15 cellular contexts compared by ENCODE assay signal in genomic region chr10:110396284-110396651, GRCh38.
DNase-seq lines count a peak whose midpoint lies in the region; ATAC-seq and TF ChIP-seq lines count a peak whose summit lies in the region.
"Had no signal": no experiment of that assay in that cellular context is flagged by ENCODE, and none has a peak within 500 bp of the region (broad histone marks: within the 10 kb centered on the region; RNA-seq: fewer than 3 reads in every experiment).

No MANE protein-coding gene starts in this region.

- CTCF ChIA-PET in CD8-positive, alpha-beta memory T cell (lab: Charles Lee), result interaction anchor here (1.2 to 1.4 kb wide), 2 partner anchors 10 to 41 kb away, joined by 3 to 5 read pairs; no protein-coding TSS in a partner anchor

- peak overlapping the region; percentile 43 for H2AK5ac ChIP-seq in mesenchymal stem cell (ENCODE audit: low read length, severe bottlenecking)

- H3K9me3 Mint-ChIP-seq in stimulated activated naive CD8-positive, alpha-beta T cell treated with anti-CD3 and anti-CD28 coated beads, Interleukin-15, Interleukin-2, amounts not matched to agents 100 ng/mL and 50 ng/mL, for 24 hours, result no peaks in the 10 kb centered on the region
- H3K9me3 Mint-ChIP-seq in activated T-helper 17 cell treated with anti-CD3 and anti-CD28 coated beads, Interleukin-2, amount 50 U/mL, for 72 hours, result peaks cover 2% of the 10 kb centered on the region
- H3K9me3 Mint-ChIP-seq in CD8-positive, alpha-beta memory T cell, result no peaks in the 10 kb centered on the region
- H3K9me3 Mint-ChIP-seq: activated CD4-positive, alpha-beta T cell treated with anti-CD3 and anti-CD28 coated beads, Interleukin-2, amount 10 ng/mL, durations not matched to agents 7 days and 5 days; T-helper 2 cell treated with Interferon-gamma antibody and Interleukin-4, amounts not matched to agents 5 μg/mL and 100 μg/mL, for 36 hours had no signal

- H3K4ac ChIP-seq in mesenchymal stem cell (ENCODE audit: low read depth in 1 of 2, low read length in 2 of 2), result peak overlapping the region in 1 of 2 experiments; percentile 21

- H2BK120ac ChIP-seq in mesenchymal stem cell (ENCODE audit: low read depth, low read length), result peak overlapping the region; percentile 24

- H3K4me3 Mint-ChIP-seq in stimulated activated naive CD8-positive, alpha-beta T cell treated with anti-CD3 and anti-CD28 coated beads, Interleukin-15, Interleukin-2, amounts not matched to agents 100 ng/mL and 50 ng/mL, for 24 hours, result no peak overlapping the region
- peak overlapping the region; percentile 70 for H3K4me3 Mint-ChIP-seq in activated T-helper 17 cell treated with anti-CD3 and anti-CD28 coated beads, Interleukin-2, amount 50 U/mL, for 72 hours
- H3K4me3 Mint-ChIP-seq in CD8-positive, alpha-beta memory T cell, result no peak overlapping the region
- H3K4me3 Mint-ChIP-seq: activated CD4-positive, alpha-beta T cell treated with anti-CD3 and anti-CD28 coated beads, Interleukin-2, amount 10 ng/mL, durations not matched to agents 7 days and 5 days; B cell; naive B cell; T-helper 2 cell treated with Interferon-gamma antibody and Interleukin-4, amounts not matched to agents 5 μg/mL and 100 μg/mL, for 36 hours had no signal

- H2BK12ac ChIP-seq in mesenchymal stem cell (ENCODE audit: low read length in 2 of 2), result peak overlapping the region; percentile 18 to 64

- H3K36me3 ChIP-seq in mesenchymal stem cell (ENCODE audit: control insufficient read depth in 1 of 2, insufficient read depth in 2 of 2, low read depth in 1 of 2, low read length in 2 of 2) (no peaks in the 10 kb centered on the region), BE2C (no peaks in the 10 kb centered on the region)
- no peaks in the 10 kb centered on the region for H3K36me3 ChIP-seq in CD8-positive, alpha-beta memory T cell (ENCODE audit: insufficient read depth, low read length)
- H3K36me3 ChIP-seq: left lung, tibial artery had no signal

- H3K9me3 ChIP-seq in mesenchymal stem cell (ENCODE audit: control insufficient read depth, low read length), result no peaks in the 10 kb centered on the region
- no peaks in the 10 kb centered on the region for H3K9me3 ChIP-seq in CD8-positive, alpha-beta memory T cell (ENCODE audit: low read length)
- no peaks in the 10 kb centered on the region for H3K9me3 ChIP-seq in BE2C
- H3K9me3 ChIP-seq: left lung, tibial artery had no signal

- WGBS in mesenchymal stem cell, result 100% methylated on average over 1 of the region's 1 CpG

- no peak overlapping the region for H4K8ac ChIP-seq in mesenchymal stem cell (ENCODE audit: low read length)

- no peaks in the 10 kb centered on the region for H3K27me3 ChIP-seq in mesenchymal stem cell (ENCODE audit: control insufficient read depth in 1 of 2, insufficient read depth in 1 of 2, low read length in 2 of 2)
- no peaks in the 10 kb centered on the region for H3K27me3 ChIP-seq in CD8-positive, alpha-beta memory T cell (ENCODE audit: insufficient read depth, low read length, poor library complexity, severe bottlenecking)
- H3K27me3 ChIP-seq in BE2C, result no peaks in the 10 kb centered on the region
- H3K27me3 ChIP-seq: left lung had no signal

- no peak overlapping the region for H3K4me2 ChIP-seq in mesenchymal stem cell (ENCODE audit: low read length, poor library complexity, severe bottlenecking)

- no peaks in the 10 kb centered on the region for H3K79me1 ChIP-seq in mesenchymal stem cell (replicated peaks; ENCODE audit: low read length, poor library complexity, severe bottlenecking)

- H2AFZ ChIP-seq in mesenchymal stem cell (ENCODE audit: low read depth, low read length), result no peak overlapping the region

- peaks cover 28% of the 10 kb centered on the region for H3K4me1 ChIP-seq in mesenchymal stem cell (ENCODE audit: control insufficient read depth, insufficient read depth, low read depth, low read length)
- H3K4me1 ChIP-seq in CD8-positive, alpha-beta memory T cell (ENCODE audit: insufficient read depth, low read length), result no peaks in the 10 kb centered on the region
- no peaks in the 10 kb centered on the region for H3K4me1 ChIP-seq in BE2C

- no peak for DNase-seq in stimulated activated naive CD8-positive, alpha-beta T cell treated with anti-CD3 and anti-CD28 coated beads, Interleukin-15, Interleukin-2, amounts not matched to agents 100 U/mL and 50 U/mL, for 24 hours
- no peak for DNase-seq in mesenchymal stem cell
- DNase-seq in CD8-positive, alpha-beta memory T cell, result no peak
- no peak for DNase-seq in SHP77 (lab: John Stamatoyannopoulos, UW)
- DNase-seq in BE2C, result no peak
- DNase-seq in nucleus accumbens (lab: John Stamatoyannopoulos, UW), result no peak
- DNase-seq: activated CD4-positive, alpha-beta T cell treated with anti-CD3 and anti-CD28 coated beads, Interleukin-2, amount 10 ng/mL, durations not matched to agents 7 days and 5 days; activated effector memory CD4-positive, alpha-beta T cell treated with Interleukin-2 at 50 U/mL for 16 hours; naive B cell; tibial artery had no signal

- no peaks in the 10 kb centered on the region for H3K27me3 Mint-ChIP-seq in stimulated activated naive CD8-positive, alpha-beta T cell treated with anti-CD3 and anti-CD28 coated beads, Interleukin-15, Interleukin-2, amounts not matched to agents 100 ng/mL and 50 ng/mL, for 24 hours
- no peaks in the 10 kb centered on the region for H3K27me3 Mint-ChIP-seq in activated T-helper 17 cell treated with anti-CD3 and anti-CD28 coated beads, Interleukin-2, amount 50 U/mL, for 72 hours
- H3K27me3 Mint-ChIP-seq in CD8-positive, alpha-beta memory T cell, result peaks cover 0 to 6% of the 10 kb centered on the region in 2 donors
- H3K27me3 Mint-ChIP-seq: activated CD4-positive, alpha-beta T cell treated with anti-CD3 and anti-CD28 coated beads, Interleukin-2, amount 10 ng/mL, durations not matched to agents 7 days and 5 days had no signal

- H3K4me3 ChIP-seq in mesenchymal stem cell (ENCODE audit: insufficient read depth in 1 of 2, low read depth in 1 of 2, low read length in 2 of 2) (no peak overlapping the region), BE2C (ENCODE audit: low read depth, low read length) (no peak overlapping the region)
- H3K4me3 ChIP-seq in CD8-positive, alpha-beta memory T cell (ENCODE audit: low read length), result no peak overlapping the region
- H3K4me3 ChIP-seq: left lung, tibial artery had no signal

- no peak overlapping the region for H3K23ac ChIP-seq in mesenchymal stem cell (ENCODE audit: low read length in 2 of 2)

- peak overlapping the region; percentile 68 for H3K27ac Mint-ChIP-seq in stimulated activated naive CD8-positive, alpha-beta T cell treated with anti-CD3 and anti-CD28 coated beads, Interleukin-15, Interleukin-2, amounts not matched to agents 100 ng/mL and 50 ng/mL, for 24 hours
- H3K27ac Mint-ChIP-seq in activated T-helper 17 cell treated with anti-CD3 and anti-CD28 coated beads, Interleukin-2, amount 50 U/mL, for 72 hours, result peak overlapping the region; percentile 92
- H3K27ac Mint-ChIP-seq in CD8-positive, alpha-beta memory T cell, result peak overlapping the region in 2 of 8 donors; percentile 11 to 52
- H3K27ac Mint-ChIP-seq: activated CD4-positive, alpha-beta T cell treated with anti-CD3 and anti-CD28 coated beads, Interleukin-2, amount 10 ng/mL, durations not matched to agents 7 days and 5 days; T-helper 2 cell treated with Interferon-gamma antibody and Interleukin-4, amounts not matched to agents 5 μg/mL and 100 μg/mL, for 36 hours had no signal

- POLR2A ChIA-PET in CD8-positive, alpha-beta memory T cell (lab: Charles Lee), result no interaction called here

- ATAC-seq in stimulated activated naive CD8-positive, alpha-beta T cell treated with anti-CD3 and anti-CD28 coated beads, Interleukin-15, Interleukin-2, amounts not matched to agents 100 U/mL and 50 U/mL, for 24 hours, result no peak
- no peak for ATAC-seq in activated T-helper 17 cell treated with anti-CD3 and anti-CD28 coated beads, Interleukin-2, amount 50 U/mL, for 72 hours (replicated peaks)

- no peak overlapping the region for H3K27ac ChIP-seq in mesenchymal stem cell (ENCODE audit: low read length, poor library complexity, severe bottlenecking)
- H3K27ac ChIP-seq in CD8-positive, alpha-beta memory T cell (ENCODE audit: low read depth, low read length), result no peak overlapping the region
- H3K27ac ChIP-seq: tibial artery had no signal

- no peak for TF ChIP-seq CTCF in BE2C (IDR thresholded peaks at IDR 0.05; ENCODE audit: low read depth, low read length)

- peak overlapping the region; percentile 26 for H2BK15ac ChIP-seq in mesenchymal stem cell (ENCODE audit: low read depth, poor library complexity, severe bottlenecking)

- no peak overlapping the region for H3K18ac ChIP-seq in mesenchymal stem cell (ENCODE audit: low read depth in 1 of 2, low read length in 2 of 2)

- H3K9ac ChIP-seq in mesenchymal stem cell (ENCODE audit: low read length), result no peak overlapping the region

- H3K4me1 Mint-ChIP-seq in stimulated activated naive CD8-positive, alpha-beta T cell treated with anti-CD3 and anti-CD28 coated beads, Interleukin-15, Interleukin-2, amounts not matched to agents 100 ng/mL and 50 ng/mL, for 24 hours (ENCODE audit: low read depth), result peaks cover 39% of the 10 kb centered on the region
- peaks cover 33% of the 10 kb centered on the region for H3K4me1 Mint-ChIP-seq in activated T-helper 17 cell treated with anti-CD3 and anti-CD28 coated beads, Interleukin-2, amount 50 U/mL, for 72 hours
- peaks cover 0 to 10% (median 8%) of the 10 kb centered on the region in 3 donors for H3K4me1 Mint-ChIP-seq in CD8-positive, alpha-beta memory T cell
- H3K4me1 Mint-ChIP-seq: naive B cell had no signal

- no peaks in the 10 kb centered on the region for H3K36me3 Mint-ChIP-seq in stimulated activated naive CD8-positive, alpha-beta T cell treated with anti-CD3 and anti-CD28 coated beads, Interleukin-15, Interleukin-2, amounts not matched to agents 100 ng/mL and 50 ng/mL, for 24 hours (ENCODE audit: low read depth)
- H3K36me3 Mint-ChIP-seq in activated T-helper 17 cell treated with anti-CD3 and anti-CD28 coated beads, Interleukin-2, amount 50 U/mL, for 72 hours (ENCODE audit: low read depth), result no peaks in the 10 kb centered on the region
- no peaks in the 10 kb centered on the region for H3K36me3 Mint-ChIP-seq in CD8-positive, alpha-beta memory T cell
- H3K36me3 Mint-ChIP-seq: naive B cell had no signal

- no peak overlapping the region for H2BK5ac ChIP-seq in mesenchymal stem cell (ENCODE audit: low read depth, low read length, poor library complexity, severe bottlenecking)

- H3K14ac ChIP-seq in mesenchymal stem cell (ENCODE audit: low read length in 2 of 2), result no peak overlapping the region

- no peak overlapping the region for H4K91ac ChIP-seq in mesenchymal stem cell (ENCODE audit: low read length)
